Comparison of ENCODE assay signal across 8 cellular contexts in the genomic region with DNA sequence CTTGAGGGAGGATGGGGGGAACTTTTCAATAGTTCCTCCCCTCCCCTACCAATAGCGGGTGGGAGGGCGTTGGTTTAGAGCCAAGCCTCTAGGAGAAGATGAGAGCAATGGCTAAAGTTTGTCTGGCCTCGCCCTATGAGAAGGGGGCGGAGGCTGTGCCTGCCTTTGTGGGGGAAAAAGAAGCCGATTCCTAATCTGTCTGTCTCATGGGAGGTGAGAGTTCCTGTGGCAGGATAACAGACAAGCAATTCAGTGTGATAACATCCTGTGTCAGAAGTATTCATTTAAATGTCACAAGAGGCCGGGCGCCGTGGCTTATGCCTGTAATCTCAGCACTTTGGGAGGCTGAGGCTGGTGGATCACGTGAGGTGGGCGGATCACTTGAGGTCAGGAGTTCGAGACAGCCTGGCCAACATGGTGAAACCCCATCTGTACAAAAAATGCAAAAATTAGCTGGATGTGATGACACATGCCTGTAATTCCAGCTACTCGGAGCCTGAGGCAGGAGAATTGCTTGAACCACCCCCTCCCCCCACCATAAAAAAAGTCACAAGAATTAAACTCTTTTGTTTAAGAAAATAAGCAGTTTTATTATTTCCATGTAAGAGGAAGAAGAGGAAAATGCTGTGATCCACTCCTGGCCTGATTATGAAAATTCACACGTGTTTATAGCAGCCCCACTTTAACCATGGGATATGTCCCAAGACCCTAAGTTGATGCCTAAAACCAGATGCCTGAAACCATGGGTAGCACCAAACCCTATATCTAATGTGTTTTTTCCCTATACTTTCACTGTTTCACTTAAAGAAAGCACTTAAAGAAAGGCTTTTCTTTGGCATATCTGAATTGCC. TPM values are rescaled to one million over a fixed set of nuclear protein-coding genes. Genes with fewer than 3 reads are reported as not detected.
A peak's percentile ranks its signal among the peaks of the same experiment; 100 is the strongest.
DNase-seq lines count a peak whose midpoint lies in the region; ATAC-seq, FAIRE-seq and TF ChIP-seq lines count a peak whose summit lies in the region.

No MANE protein-coding gene starts in this region.

- no peaks in the 10 kb centered on the region for H3K9me3 Mint-ChIP-seq in CD8-positive, alpha-beta memory T cell

- TF ChIP-seq CTCF in OCI-LY1 (IDR thresholded peaks at IDR 0.05; ENCODE audit: low read length) (no peak), parathyroid adenoma (IDR thresholded peaks at IDR 0.05) (no peak), tibial artery (IDR thresholded peaks at IDR 0.05) (no peak)

- H3K36me3 Mint-ChIP-seq in CD8-positive, alpha-beta memory T cell = peaks cover 27 to 79% (median 31%) of the 10 kb centered on the region in 3 donors

- H3F3A ChIP-seq in OCI-LY1 (ENCODE audit: insufficient read depth, low read length) = no peaks in the 10 kb centered on the region

- no peaks in the 10 kb centered on the region for H3K9me3 ChIP-seq in CD8-positive, alpha-beta memory T cell (ENCODE audit: low read length)
- H3K9me3 ChIP-seq in OCI-LY1 (ENCODE audit: low read length) = no peaks in the 10 kb centered on the region
- no peaks in the 10 kb centered on the region for H3K9me3 ChIP-seq in parathyroid adenoma (ENCODE audit: control insufficient read depth, low read length)
- no peaks in the 10 kb centered on the region for H3K9me3 ChIP-seq in tibial artery

- H3K4me1 ChIP-seq in CD8-positive, alpha-beta memory T cell (ENCODE audit: insufficient read depth, low read length) = peaks cover 36% of the 10 kb centered on the region
- H3K4me1 ChIP-seq in OCI-LY1 (ENCODE audit: insufficient read depth, low read length, severe bottlenecking) (peaks cover 22% of the 10 kb centered on the region), parathyroid adenoma (no peaks in the 10 kb centered on the region), tibial artery (peaks cover 0 to 37% (median 26%) of the 10 kb centered on the region in 4 donors)

- H3K27ac Mint-ChIP-seq in CD8-positive, alpha-beta memory T cell = peak overlapping the region; percentile 98 to 100 (median 99)

- POLR2A ChIA-PET in CD8-positive, alpha-beta memory T cell (lab: Charles Lee) = interaction anchor here (0.6 to 7.9 kb wide), 5 partner anchors 30 to 255 kb away, joined by 3 to 68 read pairs (median 4); no protein-coding TSS in a partner anchor

- H3K4me2 ChIP-seq in OCI-LY1 (ENCODE audit: low read length) (peak overlapping the region; percentile 94), parathyroid adenoma (ENCODE audit: low read length) (peak overlapping the region; percentile 92)

- peaks cover 66 to 72% (median 70%) of the 10 kb centered on the region in 3 donors for H3K4me1 Mint-ChIP-seq in CD8-positive, alpha-beta memory T cell

- H3K27me3 Mint-ChIP-seq in CD8-positive, alpha-beta memory T cell = peaks cover 0 to 8% of the 10 kb centered on the region in 2 donors

- ATAC-seq in HG03159 (IDR thresholded peaks at IDR 0.05; ENCODE audit: unreplicated experiment) = no peak

- H3K4me3 Mint-ChIP-seq in CD8-positive, alpha-beta memory T cell = peak overlapping the region; percentile 97 to 100 (median 99)

- H3K4me3 ChIP-seq in CD8-positive, alpha-beta memory T cell (ENCODE audit: low read length) = peak overlapping the region; percentile 99
- H3K4me3 ChIP-seq in OCI-LY1 (ENCODE audit: low read depth, low read length, poor library complexity, severe bottlenecking) (peak overlapping the region; percentile 91), parathyroid adenoma (ENCODE audit: low read depth, low read length) (peak overlapping the region; percentile 86), tibial artery (peak overlapping the region; percentile 74 to 76)

- FAIRE-seq in H54 (lab: Jason Lieb, UNC) = no peak

- H3K9me2 ChIP-seq in OCI-LY1 (ENCODE audit: low read depth, low read length) = no peaks in the 10 kb centered on the region

- H2AFZ ChIP-seq in OCI-LY1 (ENCODE audit: low read length) = no peak overlapping the region
- H2AFZ ChIP-seq in parathyroid adenoma = no peak overlapping the region

- no peaks in the 10 kb centered on the region for H4K20me1 ChIP-seq in OCI-LY1 (ENCODE audit: insufficient read depth, low read length)

- H3K27me3 ChIP-seq in CD8-positive, alpha-beta memory T cell (ENCODE audit: insufficient read depth, low read length, poor library complexity, severe bottlenecking) = no peaks in the 10 kb centered on the region
- H3K27me3 ChIP-seq in OCI-LY1 (ENCODE audit: insufficient read depth, low read length) = no peaks in the 10 kb centered on the region
- no peaks in the 10 kb centered on the region for H3K27me3 ChIP-seq in parathyroid adenoma (ENCODE audit: control insufficient read depth, insufficient read depth, low read length)
- no peaks in the 10 kb centered on the region for H3K27me3 ChIP-seq in tibial artery

- intact Hi-C loops in tibial artery (cut with DNase I; ENCODE audit: low total_unique reads) = loop anchor here (5.0 to 10.0 kb wide), 2 partner anchors 102 to 320 kb away; partner anchors contain the start of genes NLE1 and SLFN14

- H3K36me3 ChIP-seq in CD8-positive, alpha-beta memory T cell (ENCODE audit: insufficient read depth, low read length) = peaks cover 4% of the 10 kb centered on the region
- H3K36me3 ChIP-seq in OCI-LY1 (ENCODE audit: insufficient read depth, low read length) = no peaks in the 10 kb centered on the region
- H3K36me3 ChIP-seq in parathyroid adenoma (ENCODE audit: control insufficient read depth, insufficient read depth, low read length) = no peaks in the 10 kb centered on the region
- no peaks in the 10 kb centered on the region for H3K36me3 ChIP-seq in tibial artery

- H3K9ac ChIP-seq in OCI-LY1 (ENCODE audit: low read length) = no peak overlapping the region
- no peak overlapping the region for H3K9ac ChIP-seq in parathyroid adenoma

- TF ChIP-seq POLR2A in H54 (IDR thresholded peaks at IDR 0.05; ENCODE audit: low read depth, low read length) = no peak

- peak overlapping the region; percentile 96 for H3K27ac ChIP-seq in CD8-positive, alpha-beta memory T cell (ENCODE audit: low read depth, low read length)
- no peak overlapping the region for H3K27ac ChIP-seq in OCI-LY1 (ENCODE audit: low read depth, low read length, poor library complexity, severe bottlenecking)
- H3K27ac ChIP-seq in parathyroid adenoma = peak overlapping the region; percentile 97
- peak overlapping the region; percentile 92 to 95 for H3K27ac ChIP-seq in tibial artery

- CTCF ChIA-PET in CD8-positive, alpha-beta memory T cell (lab: Charles Lee) = interaction anchor here (2.1 to 3.5 kb wide), 2 partner anchors 31 to 292 kb away, joined by 11 to 27 read pairs; no protein-coding TSS in a partner anchor

- H3K79me2 ChIP-seq in OCI-LY1 (ENCODE audit: insufficient read depth, low read length) (no peaks in the 10 kb centered on the region), parathyroid adenoma (peaks cover 9% of the 10 kb centered on the region)

- DNase-seq in CD8-positive, alpha-beta memory T cell = peak; percentile 79 to 92 (median 82)
- DNase-seq in H54 (ENCODE audit: insufficient read length, low spot score) (peak; percentile 23), fibroblast of the conjunctiva (ENCODE audit: low read depth) (peak; percentile 93), tibial artery (peak; percentile 85 to 92)
- peak; percentile 92 to 93 for DNase-seq in activated T-cell treated with anti-CD3 and anti-CD28 coated beads, Interleukin-2, amount 50 U/mL, for 48 hours

RNA-seq across cellular contexts. Expression of gene SLFN5, which starts 1.7 kb away (rescaled TPM):
- total RNA-seq in CD8-positive, alpha-beta memory T cell = 10 to 100 TPM; 28.6 to 30.2 TPM
- polyA plus RNA-seq in CD8-positive, alpha-beta memory T cell = 158 TPM

RNA-seq across cellular contexts. Expression of gene SLC35G3, which starts 50.4 kb away (rescaled TPM):
- total RNA-seq in CD8-positive, alpha-beta memory T cell = not detected
- polyA plus RNA-seq in CD8-positive, alpha-beta memory T cell = not detected

Comparison
In these comparisons a context has a peak if more than half of its experiments do, and no peak if none do; other contexts are left out.
1. DNase-seq: peak in every context shown above with its lines; median percentile 93 in fibroblast of the conjunctiva; 92 in activated T-cell treated with anti-CD3 and anti-CD28 coated beads, Interleukin-2, amount 50 U/mL, for 48 hours; 88 in tibial artery; 82 in CD8-positive, alpha-beta memory T cell; 23 in H54.